Comparison of ENCODE assay signal across 22 cellular contexts in genomic region chr15:58016776-58017175, GRCh38.
"Had no signal": no experiment of that assay in that cellular context is flagged by ENCODE, and none has a peak within 500 bp of the region (broad histone marks: within the 10 kb centered on the region; RNA-seq: fewer than 3 reads in every experiment).

No MANE protein-coding gene starts in this region.

- DNase-seq: dorsolateral prefrontal cortex; effector CD4-positive, alpha-beta T cell; foreskin keratinocyte; heart left ventricle; kidney; natural killer cell; occipital lobe; ovary; posterior cingulate gyrus; psoas muscle; right cardiac atrium; sigmoid colon; spleen; stimulated activated CD4-positive, alpha-beta T cell treated with anti-CD3 and anti-CD28 coated beads, Interleukin-4, amount 100 ng/mL, for 4 hours; stimulated activated naive CD8-positive, alpha-beta T cell treated with anti-CD3 and anti-CD28 coated beads, Interleukin-15, Interleukin-2, amounts not matched to agents 100 U/mL and 50 U/mL, for 24 hours; upper lobe of left lung had no signal

- FAIRE-seq: urothelium cell line had no signal

- H3K4me3 ChIP-seq: dorsolateral prefrontal cortex, gastroesophageal sphincter, heart left ventricle, hepatocyte, lung, ovary, psoas muscle, sigmoid colon, spleen, thoracic aorta, tibial nerve, upper lobe of left lung had no signal
